8 cellular contexts compared by ENCODE assay signal in genomic region chr11:12288212-12288933, GRCh38.
DNase-seq lines count a peak whose midpoint lies in the region; ATAC-seq, FAIRE-seq and TF ChIP-seq lines count a peak whose summit lies in the region.

No MANE protein-coding gene starts in this region.

- peaks cover 9% of the 10 kb centered on the region for H3K4me1 Mint-ChIP-seq in central memory CD8-positive, alpha-beta T cell

- no peak overlapping the region for H3K4me3 ChIP-seq in GM12865 (ENCODE audit: low read depth, low read length)
- H3K4me3 ChIP-seq in kidney (ENCODE audit: low read length in 2 of 2), result no peak overlapping the region

- no peak for FAIRE-seq in kidney (lab: Jason Lieb, UNC)

- no peaks in the 10 kb centered on the region for H3K9me3 ChIP-seq in kidney (ENCODE audit: control insufficient read depth in 1 of 2, low read length in 2 of 2)

- H3K4me1 ChIP-seq in kidney (ENCODE audit: control insufficient read depth in 1 of 2, insufficient read depth in 1 of 2, low read depth in 1 of 2, low read length in 2 of 2), result no peaks in the 10 kb centered on the region

- ATAC-seq in central memory CD8-positive, alpha-beta T cell (replicated peaks; ENCODE audit: extremely low read depth, poor library complexity, severe bottlenecking), result peak; percentile 32
- ATAC-seq in GM18502 (IDR thresholded peaks at IDR 0.05; ENCODE audit: poor library complexity, unreplicated experiment), result no peak

- H3K9me3 Mint-ChIP-seq in central memory CD8-positive, alpha-beta T cell, result no peaks in the 10 kb centered on the region

- no peaks in the 10 kb centered on the region for H3K36me3 ChIP-seq in kidney (ENCODE audit: control insufficient read depth in 1 of 2, insufficient read depth in 2 of 2, low read length in 2 of 2)

- peak; percentile 91 for DNase-seq in A172 (ENCODE audit: low spot score)
- peak; percentile 71 for DNase-seq in GM12865 (ENCODE audit: low read depth)
- DNase-seq in NCI-H2029 treated with DMSO at 0.1 percent for 48 hours (lab: John Stamatoyannopoulos, UW), result peak; percentile 80
- DNase-seq in T1000 (lab: John Stamatoyannopoulos, UW), result peak; percentile 74
- DNase-seq in central memory CD8-positive, alpha-beta T cell (ENCODE audit: low spot score in 2 of 2), result peak; percentile 9 to 25
- peak; percentile 92 for DNase-seq in kidney
- DNase-seq in stimulated activated CD4-positive, alpha-beta T cell treated with anti-CD3 and anti-CD28 coated beads, Interleukin-1b, Interleukin-23, amount 100 ng/mL, for 24 hours (ENCODE audit: low read depth in 4 of 4, low spot score in 1 of 4), result peak in 3 of 4 experiments; percentile 16 to 44 (median 26)

- H3K4me3 Mint-ChIP-seq in central memory CD8-positive, alpha-beta T cell, result no peak overlapping the region

- H3K27ac ChIP-seq in kidney (ENCODE audit: low read depth in 2 of 2, low read length in 2 of 2), result no peak overlapping the region

- no peak overlapping the region for H3K27ac Mint-ChIP-seq in central memory CD8-positive, alpha-beta T cell (ENCODE audit: low read depth)

- TF ChIP-seq CTCF in GM12865 (IDR thresholded peaks at IDR 0.05; ENCODE audit: insufficient read depth, low read depth, low read length, missing control alignments) (peak; percentile 91), kidney (IDR thresholded peaks at IDR 0.05; ENCODE audit: borderline replicate concordance, extremely low read depth, insufficient read depth) (peak; percentile 80)

- intact Hi-C loops in kidney (cut with DNase I), result no loop called here

- no peaks in the 10 kb centered on the region for H3K27me3 Mint-ChIP-seq in central memory CD8-positive, alpha-beta T cell

- no peak overlapping the region for H3K9ac ChIP-seq in kidney (ENCODE audit: low read length in 2 of 2)

- peaks cover 6% of the 10 kb centered on the region for H3K36me3 Mint-ChIP-seq in central memory CD8-positive, alpha-beta T cell (ENCODE audit: insufficient read depth)

Comparison
In these comparisons a context has a peak if more than half of its experiments do, and no peak if none do; other contexts are left out.
1. DNase-seq: peak in every context shown above with its lines; median percentile 92 in kidney; 91 in A172; 80 in NCI-H2029 treated with DMSO at 0.1 percent for 48 hours; 74 in T1000; 71 in GM12865; 26 in stimulated activated CD4-positive, alpha-beta T cell treated with anti-CD3 and anti-CD28 coated beads, Interleukin-1b, Interleukin-23, amount 100 ng/mL, for 24 hours; 17 in central memory CD8-positive, alpha-beta T cell.